ENCODE assay signal across 13 cellular contexts in genomic region chr11:119370486-119371046, GRCh38. TPM values are rescaled to one million over a fixed set of nuclear protein-coding genes. Genes with fewer than 3 reads are reported as not detected.
DNase-seq lines count a peak whose midpoint lies in the region; ATAC-seq and TF ChIP-seq lines count a peak whose summit lies in the region.
"Had no signal": no experiment of that assay in that cellular context is flagged by ENCODE, and none has a peak within 500 bp of the region (broad histone marks: within the 10 kb centered on the region; RNA-seq: fewer than 3 reads in every experiment).

No MANE protein-coding gene starts in this region.

- CTCF ChIA-PET in HEK293T (lab: Yijun Ruan, JAX), result interaction anchor here (0.6 to 1.6 kb wide), 5 partner anchors 9 to 49 kb away, joined by 3 to 9 read pairs (median 3); no protein-coding TSS in a partner anchor
- CTCF ChIA-PET in activated naive CD4-positive, alpha-beta T cell treated with anti-CD3 and anti-CD28 coated beads, Interleukin-2, amount 10 ng/mL, durations not matched to agents 7 days and 5 days (lab: Charles Lee), result interaction anchor here (0.5 to 17.7 kb wide), 6 partner anchors 8 to 173 kb away, joined by 3 to 184 read pairs (median 6); partner anchors contain the start of gene USP2

- ATAC-seq in effector memory CD8-positive, alpha-beta T cell (replicated peaks), result peak; percentile 94
- ATAC-seq in GM21381 (IDR thresholded peaks at IDR 0.05; ENCODE audit: unreplicated experiment), result no peak

- no peak for TF ChIP-seq CTCF in mesothelial cell of epicardium (IDR thresholded peaks at IDR 0.05; ENCODE audit: unreplicated experiment)

- peaks cover 23 to 44% of the 10 kb centered on the region in 2 donors for H3K27me3 Mint-ChIP-seq in effector memory CD8-positive, alpha-beta T cell
- H3K27me3 Mint-ChIP-seq in mesothelial cell of epicardium (ENCODE audit: low read depth), result no peaks in the 10 kb centered on the region
- peaks cover 51% of the 10 kb centered on the region for H3K27me3 Mint-ChIP-seq in activated naive CD4-positive, alpha-beta T cell treated with anti-CD3 and anti-CD28 coated beads, Interleukin-2, amount 10 ng/mL, durations not matched to agents 7 days and 5 days

- H3K9me3 Mint-ChIP-seq in effector memory CD8-positive, alpha-beta T cell, result no peaks in the 10 kb centered on the region
- H3K9me3 Mint-ChIP-seq in mesothelial cell of epicardium, result no peaks in the 10 kb centered on the region
- no peaks in the 10 kb centered on the region for H3K9me3 Mint-ChIP-seq in activated naive CD4-positive, alpha-beta T cell treated with anti-CD3 and anti-CD28 coated beads, Interleukin-2, amount 10 ng/mL, durations not matched to agents 7 days and 5 days
- H3K9me3 Mint-ChIP-seq: stimulated activated naive CD8-positive, alpha-beta T cell treated with anti-CD3 and anti-CD28 coated beads, Interleukin-15, Interleukin-2, amounts not matched to agents 100 ng/mL and 50 ng/mL, for 24 hours; T-helper 1 cell treated with Interleukin-12 subunit alpha and Interleukin-12 subunit beta and Interleukin-4 antibody, amounts not matched to agents 30 μg/mL and 1 μg/mL, for 36 hours had no signal

- peaks cover 20 to 80% (median 65%) of the 10 kb centered on the region in 10 experiments for H3K4me1 ChIP-seq in BLaER1 treated with 17β-estradiol and CSF1 and Interleukin-3, amounts not matched to agents 10 nM and 100 nM

- DNase-seq in MV-4-11 (lab: John Stamatoyannopoulos, UW) (peak; percentile 6), mesothelial cell of epicardium (ENCODE audit: low spot score in 2 of 2, unreplicated experiment in 2 of 2) (no peak), HEK293T (ENCODE audit: extremely low spot score) (no peak)
- DNase-seq in effector memory CD8-positive, alpha-beta T cell, result peak in 2 of 3 experiments; percentile 48 to 49
- DNase-seq in activated CD4-positive, CD25-positive, alpha-beta regulatory T cell treated with anti-CD3 and anti-CD28 coated beads, Interleukin-2, amount 50 U/mL, for 72 hours, result no peak
- no peak for DNase-seq in activated naive CD4-positive, alpha-beta T cell treated with anti-CD3 and anti-CD28 coated beads, Interleukin-2, amount 10 ng/mL, durations not matched to agents 7 days and 5 days
- DNase-seq: AML-193, islet precursor cell, spleen had no signal

- peaks cover 5% of the 10 kb centered on the region for H3K36me3 Mint-ChIP-seq in effector memory CD8-positive, alpha-beta T cell (ENCODE audit: insufficient read depth)
- H3K36me3 Mint-ChIP-seq in mesothelial cell of epicardium, result no peaks in the 10 kb centered on the region
- H3K36me3 Mint-ChIP-seq in activated naive CD4-positive, alpha-beta T cell treated with anti-CD3 and anti-CD28 coated beads, Interleukin-2, amount 10 ng/mL, durations not matched to agents 7 days and 5 days, result no peaks in the 10 kb centered on the region

- no peaks in the 10 kb centered on the region for H3K27me3 ChIP-seq in BLaER1 treated with 17β-estradiol and CSF1 and Interleukin-3, amounts not matched to agents 10 nM and 100 nM

- no peaks in the 10 kb centered on the region for H4K20me1 ChIP-seq in BLaER1 treated with 17β-estradiol and CSF1 and Interleukin-3, amounts not matched to agents 10 nM and 100 nM

- POLR2A ChIA-PET in HEK293T (lab: Yijun Ruan, JAX), result interaction anchor here (1.0 kb wide), 1 partner anchor 33 kb away, joined by 3 read pairs; no protein-coding TSS in a partner anchor

- H3K4me3 ChIP-seq in BLaER1 treated with 17β-estradiol and CSF1 and Interleukin-3, amounts not matched to agents 10 nM and 100 nM, result no peak overlapping the region
- H3K4me3 ChIP-seq: spleen had no signal

- H3K9me3 ChIP-seq in BLaER1 treated with 17β-estradiol and CSF1 and Interleukin-3, amounts not matched to agents 10 nM and 100 nM (replicated peaks in 1 of 11), result no peaks in the 10 kb centered on the region
- H3K9me3 ChIP-seq: spleen had no signal

- H3K36me3 ChIP-seq in BLaER1 treated with 17β-estradiol and CSF1 and Interleukin-3, amounts not matched to agents 10 nM and 100 nM, result no peaks in the 10 kb centered on the region
- H3K36me3 ChIP-seq: spleen had no signal

- no peak overlapping the region for H3K27ac ChIP-seq in BLaER1 treated with 17β-estradiol and CSF1 and Interleukin-3, amounts not matched to agents 10 nM and 100 nM
- H3K27ac ChIP-seq: spleen had no signal

- H3K4me1 Mint-ChIP-seq in effector memory CD8-positive, alpha-beta T cell (ENCODE audit: low read depth in 2 of 2), result peaks cover 7 to 23% of the 10 kb centered on the region in 2 donors
- H3K4me1 Mint-ChIP-seq in mesothelial cell of epicardium, result peaks cover 77% of the 10 kb centered on the region
- peaks cover 9% of the 10 kb centered on the region for H3K4me1 Mint-ChIP-seq in activated naive CD4-positive, alpha-beta T cell treated with anti-CD3 and anti-CD28 coated beads, Interleukin-2, amount 10 ng/mL, durations not matched to agents 7 days and 5 days

- H3K4me2 ChIP-seq in BLaER1 treated with 17β-estradiol and CSF1 and Interleukin-3, amounts not matched to agents 10 nM and 100 nM, result peak overlapping the region in 8 of 11 experiments; percentile 5 to 74 (median 26); a peak in 11 of 22 replicates

- peak overlapping the region; percentile 32 to 88 for H3K27ac Mint-ChIP-seq in effector memory CD8-positive, alpha-beta T cell
- H3K27ac Mint-ChIP-seq in mesothelial cell of epicardium, result peak overlapping the region; percentile 27
- H3K27ac Mint-ChIP-seq in activated naive CD4-positive, alpha-beta T cell treated with anti-CD3 and anti-CD28 coated beads, Interleukin-2, amount 10 ng/mL, durations not matched to agents 7 days and 5 days, result no peak overlapping the region
- H3K27ac Mint-ChIP-seq: stimulated activated naive CD8-positive, alpha-beta T cell treated with anti-CD3 and anti-CD28 coated beads, Interleukin-15, Interleukin-2, amounts not matched to agents 100 ng/mL and 50 ng/mL, for 24 hours; T-helper 1 cell treated with Interleukin-12 subunit alpha and Interleukin-12 subunit beta and Interleukin-4 antibody, amounts not matched to agents 30 μg/mL and 1 μg/mL, for 36 hours had no signal

- H3K9ac ChIP-seq in BLaER1 treated with 17β-estradiol and CSF1 and Interleukin-3, amounts not matched to agents 10 nM and 100 nM, result peak overlapping the region in 2 of 11 experiments; percentile 44; a peak in 2 of 22 replicates

- H3K4me3 Mint-ChIP-seq in effector memory CD8-positive, alpha-beta T cell, result no peak overlapping the region
- no peak overlapping the region for H3K4me3 Mint-ChIP-seq in mesothelial cell of epicardium
- no peak overlapping the region for H3K4me3 Mint-ChIP-seq in activated naive CD4-positive, alpha-beta T cell treated with anti-CD3 and anti-CD28 coated beads, Interleukin-2, amount 10 ng/mL, durations not matched to agents 7 days and 5 days
- H3K4me3 Mint-ChIP-seq: stimulated activated naive CD8-positive, alpha-beta T cell treated with anti-CD3 and anti-CD28 coated beads, Interleukin-15, Interleukin-2, amounts not matched to agents 100 ng/mL and 50 ng/mL, for 24 hours; T-helper 1 cell treated with Interleukin-12 subunit alpha and Interleukin-12 subunit beta and Interleukin-4 antibody, amounts not matched to agents 30 μg/mL and 1 μg/mL, for 36 hours had no signal

TF ChIP-seq in HEK293T, 16 proteins besides CTCF, POLR2A, EP300 and RAD21:
- TF ChIP-seq ELF4 (IDR thresholded peaks at IDR 0.05) (no peak), FOXK2 (IDR thresholded peaks at IDR 0.05) (no peak), SUZ12 (IDR thresholded peaks at IDR 0.05) (no peak), SP1 (IDR thresholded peaks at IDR 0.05) (no peak), ARNT (IDR thresholded peaks at IDR 0.05) (no peak), HDGF (IDR thresholded peaks at IDR 0.05; ENCODE audit: borderline replicate concordance) (no peak), NFRKB (IDR thresholded peaks at IDR 0.05) (no peak), ZNF384 (IDR thresholded peaks at IDR 0.05) (no peak), CTBP1 (IDR thresholded peaks at IDR 0.05; ENCODE audit: borderline replicate concordance) (no peak), BHLHE40 (IDR thresholded peaks at IDR 0.05; ENCODE audit: borderline replicate concordance) (no peak)

RNA-seq across cellular contexts. Expression of gene USP2, which starts 10.9 kb away (rescaled TPM):
- total RNA-seq in mesothelial cell of epicardium, result 12.4 to 13.2 TPM (median 13.1 TPM) in 3 replicates

RNA-seq across cellular contexts. Expression of gene MFRP, which starts 24.1 kb away (rescaled TPM):
- not detected in 3 replicates for total RNA-seq in mesothelial cell of epicardium

RNA-seq across cellular contexts. Expression of gene C1QTNF5, which starts 29.9 kb away (rescaled TPM):
- total RNA-seq in mesothelial cell of epicardium, result 24.1 to 25.0 TPM (median 24.4 TPM) in 3 replicates

RNA-seq across cellular contexts. Expression of gene RNF26, which starts 36.2 kb away (rescaled TPM):
- 36.1 to 37.1 TPM (median 36.2 TPM) in 3 replicates for total RNA-seq in mesothelial cell of epicardium

RNA-seq across cellular contexts. Expression of gene THY1, which starts 52.4 kb away (rescaled TPM):
- 121 to 127 TPM (median 121 TPM) in 3 replicates for total RNA-seq in mesothelial cell of epicardium

Comparison
In these comparisons a context has a peak if more than half of its experiments do, and no peak if none do; other contexts are left out.
1. DNase-seq: peak in MV-4-11 (single experiment) and effector memory CD8-positive, alpha-beta T cell (2 of 3); none in mesothelial cell of epicardium (0 of 2), activated CD4-positive, CD25-positive, alpha-beta regulatory T cell treated with anti-CD3 and anti-CD28 coated beads, Interleukin-2, amount 50 U/mL, for 72 hours (single experiment), HEK293T (single experiment) and activated naive CD4-positive, alpha-beta T cell treated with anti-CD3 and anti-CD28 coated beads, Interleukin-2, amount 10 ng/mL, durations not matched to agents 7 days and 5 days (single experiment).